ENCODE assay signal across 1 cellular context in the genomic region with DNA sequence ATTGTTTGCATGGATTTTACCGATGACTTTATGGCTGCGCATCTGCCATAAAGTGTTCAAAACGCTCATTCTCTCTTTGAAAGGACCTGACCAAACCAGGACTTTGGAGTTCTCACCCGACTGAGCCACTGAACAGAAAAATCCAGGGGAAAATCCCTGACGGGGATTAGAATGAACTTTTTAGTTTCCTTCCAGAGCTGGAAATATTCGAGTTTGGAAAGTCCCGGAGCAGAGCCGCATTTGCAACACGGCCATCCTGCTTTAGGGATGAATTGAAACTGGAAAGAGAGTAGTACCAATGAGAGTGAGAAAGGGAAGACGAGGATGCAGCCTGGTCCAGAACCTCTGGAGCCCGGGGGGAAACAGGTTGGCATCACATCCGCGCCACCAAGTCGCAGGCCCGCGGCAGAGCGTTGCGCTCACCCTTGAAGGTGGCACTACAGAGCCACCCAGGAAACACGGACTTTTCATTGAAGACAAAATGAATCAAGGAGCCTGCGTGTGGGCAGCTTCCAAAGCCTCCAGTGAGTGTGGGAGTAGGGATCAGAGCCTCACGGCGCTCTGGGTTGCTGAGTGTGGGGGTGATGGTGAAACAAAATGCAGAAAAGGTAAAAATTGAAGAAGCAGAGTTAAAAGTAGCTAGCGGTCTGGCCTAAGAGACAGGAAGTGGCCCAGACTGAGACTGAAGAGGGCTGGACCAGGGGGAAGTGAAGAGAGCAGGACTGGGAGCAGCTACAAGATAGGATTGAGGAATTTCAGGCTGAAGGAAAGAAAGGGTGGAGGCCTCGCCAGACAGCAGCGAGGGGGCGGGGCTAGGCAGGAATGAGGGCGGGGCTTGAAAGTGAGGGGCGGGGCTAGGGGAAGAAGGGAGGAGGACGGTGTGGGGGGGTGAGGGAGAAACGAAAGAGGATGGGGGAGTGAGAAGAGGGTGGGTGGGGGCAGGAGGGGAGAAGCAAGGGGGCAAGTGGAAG.
A peak's percentile ranks its signal among the peaks of the same experiment; 100 is the strongest.
TF ChIP-seq lines count a peak whose summit lies in the region.

No MANE protein-coding gene starts in this region.

TF ChIP-seq in HepG2, 621 proteins besides CTCF, POLR2A, EP300 and RAD21 (continued from another document):
- TF ChIP-seq, protein P1, sequence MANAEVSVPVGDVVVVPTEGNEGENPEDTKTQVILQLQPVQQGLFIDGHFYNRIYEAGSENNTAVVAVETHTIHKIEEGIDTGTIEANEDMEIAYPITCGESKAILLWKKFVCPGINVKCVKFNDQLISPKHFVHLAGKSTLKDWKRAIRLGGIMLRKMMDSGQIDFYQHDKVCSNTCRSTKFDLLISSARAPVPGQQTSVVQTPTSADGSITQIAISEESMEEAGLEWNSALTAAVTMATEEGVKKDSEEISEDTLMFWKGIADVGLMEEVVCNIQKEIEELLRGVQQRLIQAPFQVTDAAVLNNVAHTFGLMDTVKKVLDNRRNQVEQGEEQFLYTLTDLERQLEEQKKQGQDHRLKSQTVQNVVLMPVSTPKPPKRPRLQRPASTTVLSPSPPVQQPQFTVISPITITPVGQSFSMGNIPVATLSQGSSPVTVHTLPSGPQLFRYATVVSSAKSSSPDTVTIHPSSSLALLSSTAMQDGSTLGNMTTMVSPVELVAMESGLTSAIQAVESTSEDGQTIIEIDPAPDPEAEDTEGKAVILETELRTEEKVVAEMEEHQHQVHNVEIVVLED (CRISPR knock-in tag; IDR thresholded peaks at IDR 0.05; ENCODE audit: borderline replicate concordance), result peak; percentile 13; the same call in 1 of the 2 replicates
- 0 out of 2 replicates have a peak, but pooled peaks have one; percentile 10 for TF ChIP-seq GATAD2A (CRISPR knock-in tag; IDR thresholded peaks at IDR 0.05)
- TF ChIP-seq ZSCAN21 (CRISPR knock-in tag; IDR thresholded peaks at IDR 0.05; ENCODE audit: borderline replicate concordance), result no peak
- TF ChIP-seq HNRNPL (IDR thresholded peaks at IDR 0.05; ENCODE audit: low read depth, low read length), result 0 out of 2 replicates have a peak, but pooled peaks have one; percentile 60
- 0 out of 2 replicates have a peak, but pooled peaks have one; percentile 8 for TF ChIP-seq SMC3 (IDR thresholded peaks at IDR 0.05; ENCODE audit: low read length)
- TF ChIP-seq, protein P2, sequence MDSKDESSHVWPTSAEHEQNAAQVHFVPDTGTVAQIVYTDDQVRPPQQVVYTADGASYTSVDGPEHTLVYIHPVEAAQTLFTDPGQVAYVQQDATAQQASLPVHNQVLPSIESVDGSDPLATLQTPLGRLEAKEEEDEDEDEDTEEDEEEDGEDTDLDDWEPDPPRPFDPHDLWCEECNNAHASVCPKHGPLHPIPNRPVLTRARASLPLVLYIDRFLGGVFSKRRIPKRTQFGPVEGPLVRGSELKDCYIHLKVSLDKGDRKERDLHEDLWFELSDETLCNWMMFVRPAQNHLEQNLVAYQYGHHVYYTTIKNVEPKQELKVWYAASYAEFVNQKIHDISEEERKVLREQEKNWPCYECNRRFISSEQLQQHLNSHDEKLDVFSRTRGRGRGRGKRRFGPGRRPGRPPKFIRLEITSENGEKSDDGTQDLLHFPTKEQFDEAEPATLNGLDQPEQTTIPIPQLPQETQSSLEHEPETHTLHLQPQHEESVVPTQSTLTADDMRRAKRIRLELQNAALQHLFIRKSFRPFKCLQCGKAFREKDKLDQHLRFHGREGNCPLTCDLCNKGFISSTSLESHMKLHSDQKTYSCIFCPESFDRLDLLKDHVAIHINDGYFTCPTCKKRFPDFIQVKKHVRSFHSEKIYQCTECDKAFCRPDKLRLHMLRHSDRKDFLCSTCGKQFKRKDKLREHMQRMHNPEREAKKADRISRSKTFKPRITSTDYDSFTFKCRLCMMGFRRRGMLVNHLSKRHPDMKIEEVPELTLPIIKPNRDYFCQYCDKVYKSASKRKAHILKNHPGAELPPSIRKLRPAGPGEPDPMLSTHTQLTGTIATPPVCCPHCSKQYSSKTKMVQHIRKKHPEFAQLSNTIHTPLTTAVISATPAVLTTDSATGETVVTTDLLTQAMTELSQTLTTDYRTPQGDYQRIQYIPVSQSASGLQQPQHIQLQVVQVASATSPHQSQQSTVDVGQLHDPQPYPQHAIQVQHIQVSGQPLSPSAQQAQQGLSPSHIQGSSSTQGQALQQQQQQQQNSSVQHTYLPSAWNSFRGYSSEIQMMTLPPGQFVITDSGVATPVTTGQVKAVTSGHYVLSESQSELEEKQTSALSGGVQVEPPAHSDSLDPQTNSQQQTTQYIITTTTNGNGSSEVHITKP (CRISPR knock-in tag; IDR thresholded peaks at IDR 0.05; ENCODE audit: low read depth), result 0 out of 2 replicates have a peak, but pooled peaks have one; percentile 31
- TF ChIP-seq, protein P3, sequence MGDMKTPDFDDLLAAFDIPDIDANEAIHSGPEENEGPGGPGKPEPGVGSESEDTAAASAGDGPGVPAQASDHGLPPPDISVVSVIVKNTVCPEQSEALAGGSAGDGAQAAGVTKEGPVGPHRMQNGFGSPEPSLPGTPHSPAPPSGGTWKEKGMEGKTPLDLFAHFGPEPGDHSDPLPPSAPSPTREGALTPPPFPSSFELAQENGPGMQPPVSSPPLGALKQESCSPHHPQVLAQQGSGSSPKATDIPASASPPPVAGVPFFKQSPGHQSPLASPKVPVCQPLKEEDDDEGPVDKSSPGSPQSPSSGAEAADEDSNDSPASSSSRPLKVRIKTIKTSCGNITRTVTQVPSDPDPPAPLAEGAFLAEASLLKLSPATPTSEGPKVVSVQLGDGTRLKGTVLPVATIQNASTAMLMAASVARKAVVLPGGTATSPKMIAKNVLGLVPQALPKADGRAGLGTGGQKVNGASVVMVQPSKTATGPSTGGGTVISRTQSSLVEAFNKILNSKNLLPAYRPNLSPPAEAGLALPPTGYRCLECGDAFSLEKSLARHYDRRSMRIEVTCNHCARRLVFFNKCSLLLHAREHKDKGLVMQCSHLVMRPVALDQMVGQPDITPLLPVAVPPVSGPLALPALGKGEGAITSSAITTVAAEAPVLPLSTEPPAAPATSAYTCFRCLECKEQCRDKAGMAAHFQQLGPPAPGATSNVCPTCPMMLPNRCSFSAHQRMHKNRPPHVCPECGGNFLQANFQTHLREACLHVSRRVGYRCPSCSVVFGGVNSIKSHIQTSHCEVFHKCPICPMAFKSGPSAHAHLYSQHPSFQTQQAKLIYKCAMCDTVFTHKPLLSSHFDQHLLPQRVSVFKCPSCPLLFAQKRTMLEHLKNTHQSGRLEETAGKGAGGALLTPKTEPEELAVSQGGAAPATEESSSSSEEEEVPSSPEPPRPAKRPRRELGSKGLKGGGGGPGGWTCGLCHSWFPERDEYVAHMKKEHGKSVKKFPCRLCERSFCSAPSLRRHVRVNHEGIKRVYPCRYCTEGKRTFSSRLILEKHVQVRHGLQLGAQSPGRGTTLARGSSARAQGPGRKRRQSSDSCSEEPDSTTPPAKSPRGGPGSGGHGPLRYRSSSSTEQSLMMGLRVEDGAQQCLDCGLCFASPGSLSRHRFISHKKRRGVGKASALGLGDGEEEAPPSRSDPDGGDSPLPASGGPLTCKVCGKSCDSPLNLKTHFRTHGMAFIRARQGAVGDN (CRISPR knock-in tag; IDR thresholded peaks at IDR 0.05), result peak; percentile 53
- peak; percentile 35; the same call in 1 of the 2 replicates for TF ChIP-seq KDM5A (IDR thresholded peaks at IDR 0.05; ENCODE audit: borderline replicate concordance, low read length)
- no peak for TF ChIP-seq SNRNP70 (IDR thresholded peaks at IDR 0.05; ENCODE audit: low read depth, low read length)
- TF ChIP-seq, protein P4, sequence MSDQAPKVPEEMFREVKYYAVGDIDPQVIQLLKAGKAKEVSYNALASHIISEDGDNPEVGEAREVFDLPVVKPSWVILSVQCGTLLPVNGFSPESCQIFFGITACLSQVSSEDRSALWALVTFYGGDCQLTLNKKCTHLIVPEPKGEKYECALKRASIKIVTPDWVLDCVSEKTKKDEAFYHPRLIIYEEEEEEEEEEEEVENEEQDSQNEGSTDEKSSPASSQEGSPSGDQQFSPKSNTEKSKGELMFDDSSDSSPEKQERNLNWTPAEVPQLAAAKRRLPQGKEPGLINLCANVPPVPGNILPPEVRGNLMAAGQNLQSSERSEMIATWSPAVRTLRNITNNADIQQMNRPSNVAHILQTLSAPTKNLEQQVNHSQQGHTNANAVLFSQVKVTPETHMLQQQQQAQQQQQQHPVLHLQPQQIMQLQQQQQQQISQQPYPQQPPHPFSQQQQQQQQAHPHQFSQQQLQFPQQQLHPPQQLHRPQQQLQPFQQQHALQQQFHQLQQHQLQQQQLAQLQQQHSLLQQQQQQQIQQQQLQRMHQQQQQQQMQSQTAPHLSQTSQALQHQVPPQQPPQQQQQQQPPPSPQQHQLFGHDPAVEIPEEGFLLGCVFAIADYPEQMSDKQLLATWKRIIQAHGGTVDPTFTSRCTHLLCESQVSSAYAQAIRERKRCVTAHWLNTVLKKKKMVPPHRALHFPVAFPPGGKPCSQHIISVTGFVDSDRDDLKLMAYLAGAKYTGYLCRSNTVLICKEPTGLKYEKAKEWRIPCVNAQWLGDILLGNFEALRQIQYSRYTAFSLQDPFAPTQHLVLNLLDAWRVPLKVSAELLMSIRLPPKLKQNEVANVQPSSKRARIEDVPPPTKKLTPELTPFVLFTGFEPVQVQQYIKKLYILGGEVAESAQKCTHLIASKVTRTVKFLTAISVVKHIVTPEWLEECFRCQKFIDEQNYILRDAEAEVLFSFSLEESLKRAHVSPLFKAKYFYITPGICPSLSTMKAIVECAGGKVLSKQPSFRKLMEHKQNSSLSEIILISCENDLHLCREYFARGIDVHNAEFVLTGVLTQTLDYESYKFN (CRISPR knock-in tag; conservative IDR thresholded peaks at IDR 0.05), result no peak
- peak; percentile 77 for TF ChIP-seq ASH2L (IDR thresholded peaks at IDR 0.05; ENCODE audit: insufficient read length, low read depth, low read length)
- TF ChIP-seq ZFX (CRISPR knock-in tag; IDR thresholded peaks at IDR 0.05; ENCODE audit: low read depth), result peak; percentile 45; the same call in 1 of the 2 replicates
- 0 out of 2 replicates have a peak, but pooled peaks have one; percentile 25 for TF ChIP-seq RBFOX2 (IDR thresholded peaks at IDR 0.05; ENCODE audit: low read depth, low read length)
- TF ChIP-seq ZNF501 (CRISPR knock-in tag; IDR thresholded peaks at IDR 0.05), result peak; percentile 37; the same call in 1 of the 2 replicates
